Comparison of ENCODE assay signal across 13 cellular contexts in genomic region chr14:22502007-22502406, GRCh38.
A peak's percentile ranks its signal among the peaks of the same experiment; 100 is the strongest.
DNase-seq lines count a peak whose midpoint lies in the region; ATAC-seq, FAIRE-seq and TF ChIP-seq lines count a peak whose summit lies in the region.
"Had no signal": no experiment of that assay in that cellular context is flagged by ENCODE, and none has a peak within 500 bp of the region (broad histone marks: within the 10 kb centered on the region; RNA-seq: fewer than 3 reads in every experiment).

No MANE protein-coding gene starts in this region.

- no peak overlapping the region for H3K4me2 ChIP-seq in smooth muscle cell

- WGBS in smooth muscle cell (ENCODE audit: low lambda C conversion rate): 41% methylated on average over 10 of the region's 10 CpGs

- no peak overlapping the region for H2AFZ ChIP-seq in smooth muscle cell (ENCODE audit: low read depth)

- peaks cover 9% of the 10 kb centered on the region for H3F3A ChIP-seq in smooth muscle cell (ENCODE audit: low read depth)

- no peak for ATAC-seq in GM18868 (IDR thresholded peaks at IDR 0.05; ENCODE audit: unreplicated experiment)

- H3K4me3 ChIP-seq in left ventricle myocardium inferior (no peak overlapping the region), smooth muscle cell (no peak overlapping the region)
- H3K4me3 ChIP-seq: SJCRH30 had no signal

- peak overlapping the region; percentile 95 for H3K27ac Mint-ChIP-seq in T-helper 1 cell treated with Interleukin-12 subunit alpha and Interleukin-12 subunit beta and Interleukin-4 antibody, amounts not matched to agents 30 μg/mL and 1 μg/mL, for 36 hours
- H3K27ac Mint-ChIP-seq in activated T-helper 1 cell treated with anti-CD3 and anti-CD28 coated beads, Interleukin-12 subunit alpha, Interleukin-12 subunit beta, Interleukin-2, Interleukin-4 antibody, amounts not matched to agents 30 ng/mL and 10 ng/mL and 1 ng/mL, durations not matched to agents 14 hours and 24 hours and 36 hours: peak overlapping the region; percentile 99

- H3K4me1 ChIP-seq in left ventricle myocardium inferior (peaks cover 51% of the 10 kb centered on the region), smooth muscle cell (ENCODE audit: low read depth) (peaks cover 12% of the 10 kb centered on the region)

- no peak for TF ChIP-seq POLR2A in GM12892 (IDR thresholded peaks at IDR 0.05; ENCODE audit: low read depth, low read length)

- no peaks in the 10 kb centered on the region for H3K27me3 Mint-ChIP-seq in T-helper 1 cell treated with Interleukin-12 subunit alpha and Interleukin-12 subunit beta and Interleukin-4 antibody, amounts not matched to agents 30 μg/mL and 1 μg/mL, for 36 hours (ENCODE audit: low read depth)
- no peaks in the 10 kb centered on the region for H3K27me3 Mint-ChIP-seq in activated T-helper 1 cell treated with anti-CD3 and anti-CD28 coated beads, Interleukin-12 subunit alpha, Interleukin-12 subunit beta, Interleukin-2, Interleukin-4 antibody, amounts not matched to agents 30 ng/mL and 10 ng/mL and 1 ng/mL, durations not matched to agents 14 hours and 24 hours and 36 hours (ENCODE audit: insufficient read depth)

- no peaks in the 10 kb centered on the region for H3K79me2 ChIP-seq in smooth muscle cell (ENCODE audit: low read depth)

- peaks cover 64% of the 10 kb centered on the region for H3K4me1 Mint-ChIP-seq in T-helper 1 cell treated with Interleukin-12 subunit alpha and Interleukin-12 subunit beta and Interleukin-4 antibody, amounts not matched to agents 30 μg/mL and 1 μg/mL, for 36 hours (ENCODE audit: low read depth)
- H3K4me1 Mint-ChIP-seq in activated T-helper 1 cell treated with anti-CD3 and anti-CD28 coated beads, Interleukin-12 subunit alpha, Interleukin-12 subunit beta, Interleukin-2, Interleukin-4 antibody, amounts not matched to agents 30 ng/mL and 10 ng/mL and 1 ng/mL, durations not matched to agents 14 hours and 24 hours and 36 hours (ENCODE audit: low read depth): peaks cover 78% of the 10 kb centered on the region

- no peak for FAIRE-seq in GM12892 (lab: Jason Lieb, UNC)

- H3K9me3 ChIP-seq in left ventricle myocardium inferior (replicated peaks): no peaks in the 10 kb centered on the region
- H3K9me3 ChIP-seq in smooth muscle cell (replicated peaks; ENCODE audit: low read depth): no peaks in the 10 kb centered on the region
- H3K9me3 ChIP-seq: SJCRH30 had no signal

- DNase-seq in T-helper 1 cell (no peak), left ventricle myocardium inferior (peak; percentile 48), smooth muscle cell (lab: John Stamatoyannopoulos, UW; ENCODE audit: unreplicated experiment) (no peak), GM12892 (ENCODE audit: insufficient read length) (no peak)
- DNase-seq in activated T-helper 1 cell treated with anti-CD3 and anti-CD28 coated beads, Interleukin-12 subunit alpha, Interleukin-12 subunit beta, Interleukin-2, Interleukin-4 antibody, amounts not matched to agents 30 ng/mL and 10 ng/mL and 1 ng/mL, durations not matched to agents 14 hours and 24 hours and 36 hours (ENCODE audit: low spot score): no peak
- DNase-seq in stimulated activated CD8-positive, alpha-beta memory T cell treated with anti-CD3 and anti-CD28 coated beads, Interleukin-4, amount 100 ng/mL, for 48 hours: no peak
- DNase-seq: activated CD4-positive, alpha-beta T cell treated with anti-CD3 and anti-CD28 coated beads for 1 hour; DND-41; NCI-H526; SJCRH30 had no signal

- H3K27ac ChIP-seq in left ventricle myocardium inferior (replicated peaks) (peak overlapping the region; percentile 52), smooth muscle cell (ENCODE audit: low read depth) (peak overlapping the region; percentile 8)
- H3K27ac ChIP-seq: 22Rv1, SJCRH30 had no signal

- H3K27me3 ChIP-seq in left ventricle myocardium inferior (ENCODE audit: low read depth) (no peaks in the 10 kb centered on the region), smooth muscle cell (ENCODE audit: low read depth) (no peaks in the 10 kb centered on the region)
- H3K27me3 ChIP-seq: SJCRH30 had no signal

- H3K36me3 ChIP-seq in left ventricle myocardium inferior: no peaks in the 10 kb centered on the region
- H3K36me3 ChIP-seq in smooth muscle cell (ENCODE audit: low read depth): no peaks in the 10 kb centered on the region

- H4K20me1 ChIP-seq in smooth muscle cell (ENCODE audit: low read depth): no peaks in the 10 kb centered on the region

- H3K9me3 Mint-ChIP-seq in T-helper 1 cell treated with Interleukin-12 subunit alpha and Interleukin-12 subunit beta and Interleukin-4 antibody, amounts not matched to agents 30 μg/mL and 1 μg/mL, for 36 hours: no peaks in the 10 kb centered on the region
- H3K9me3 Mint-ChIP-seq in activated T-helper 1 cell treated with anti-CD3 and anti-CD28 coated beads, Interleukin-12 subunit alpha, Interleukin-12 subunit beta, Interleukin-2, Interleukin-4 antibody, amounts not matched to agents 30 ng/mL and 10 ng/mL and 1 ng/mL, durations not matched to agents 14 hours and 24 hours and 36 hours: no peaks in the 10 kb centered on the region

- H3K9ac ChIP-seq in smooth muscle cell (ENCODE audit: low read depth): no peak overlapping the region

- intact Hi-C loops in activated T-helper 1 cell treated with anti-CD3 and anti-CD28 coated beads, Interleukin-12 subunit alpha, Interleukin-12 subunit beta, Interleukin-2, Interleukin-4 antibody, amounts not matched to agents 30 ng/mL and 10 ng/mL and 1 ng/mL, durations not matched to agents 14 hours and 24 hours and 36 hours (cut with micrococcal nuclease): loop anchor here (5.0 kb wide), 2 partner anchors 585 to 635 kb away; no protein-coding TSS in a partner anchor
- intact Hi-C loops in left ventricle myocardium inferior (cut with micrococcal nuclease): no loop called here

- peaks cover 89% of the 10 kb centered on the region for H3K36me3 Mint-ChIP-seq in T-helper 1 cell treated with Interleukin-12 subunit alpha and Interleukin-12 subunit beta and Interleukin-4 antibody, amounts not matched to agents 30 μg/mL and 1 μg/mL, for 36 hours (ENCODE audit: low read depth)
- H3K36me3 Mint-ChIP-seq in activated T-helper 1 cell treated with anti-CD3 and anti-CD28 coated beads, Interleukin-12 subunit alpha, Interleukin-12 subunit beta, Interleukin-2, Interleukin-4 antibody, amounts not matched to agents 30 ng/mL and 10 ng/mL and 1 ng/mL, durations not matched to agents 14 hours and 24 hours and 36 hours (ENCODE audit: low read depth): peaks cover 87% of the 10 kb centered on the region

- TF ChIP-seq CTCF in left ventricle myocardium inferior (IDR thresholded peaks at IDR 0.05; ENCODE audit: borderline replicate concordance) (no peak), smooth muscle cell (IDR thresholded peaks at IDR 0.05; ENCODE audit: borderline replicate concordance, insufficient read depth, poor library complexity, severe bottlenecking) (no peak)

- H3K4me3 Mint-ChIP-seq in T-helper 1 cell treated with Interleukin-12 subunit alpha and Interleukin-12 subunit beta and Interleukin-4 antibody, amounts not matched to agents 30 μg/mL and 1 μg/mL, for 36 hours: peak overlapping the region; percentile 89
- H3K4me3 Mint-ChIP-seq in activated T-helper 1 cell treated with anti-CD3 and anti-CD28 coated beads, Interleukin-12 subunit alpha, Interleukin-12 subunit beta, Interleukin-2, Interleukin-4 antibody, amounts not matched to agents 30 ng/mL and 10 ng/mL and 1 ng/mL, durations not matched to agents 14 hours and 24 hours and 36 hours: peak overlapping the region; percentile 91
